ENCODE assay signal across 8 cellular contexts in genomic region chr3:195543642-195544536, GRCh38. TPM values are rescaled to one million over a fixed set of nuclear protein-coding genes. Genes with fewer than 3 reads are reported as not detected.
DNase-seq lines count a peak whose midpoint lies in the region; ATAC-seq, FAIRE-seq and TF ChIP-seq lines count a peak whose summit lies in the region.

No MANE protein-coding gene starts in this region.

- no peaks in the 10 kb centered on the region for H3K27me3 Mint-ChIP-seq in activated CD8-positive, alpha-beta memory T cell treated with anti-CD3 and anti-CD28 coated beads, Interleukin-2, amount 10 ng/mL, durations not matched to agents 7 days and 5 days
- H3K27me3 Mint-ChIP-seq in naive thymus-derived CD8-positive, alpha-beta T cell = no peaks in the 10 kb centered on the region

- no peaks in the 10 kb centered on the region for H3K9me3 Mint-ChIP-seq in activated CD8-positive, alpha-beta memory T cell treated with anti-CD3 and anti-CD28 coated beads, Interleukin-2, amount 10 ng/mL, durations not matched to agents 7 days and 5 days (ENCODE audit: low read depth)
- H3K9me3 Mint-ChIP-seq in naive thymus-derived CD8-positive, alpha-beta T cell = no peaks in the 10 kb centered on the region

- H3K27ac Mint-ChIP-seq in activated CD8-positive, alpha-beta memory T cell treated with anti-CD3 and anti-CD28 coated beads, Interleukin-2, amount 10 ng/mL, durations not matched to agents 7 days and 5 days = peak overlapping the region; percentile 82
- H3K27ac Mint-ChIP-seq in naive thymus-derived CD8-positive, alpha-beta T cell = peak overlapping the region; percentile 95 to 100 (median 96)

- H3K79me1 ChIP-seq in H1 (ENCODE audit: low read depth, low read length) = peaks cover 2% of the 10 kb centered on the region; the same call in 1 of the 2 replicates

- H3K4me2 ChIP-seq in OCI-LY3 (ENCODE audit: low read length) (peak overlapping the region; percentile 77), H1 (ENCODE audit: insufficient read depth in 1 of 2, low read depth in 2 of 2, low read length in 2 of 2) (peak overlapping the region; percentile 54 to 89)

- peaks cover 74% of the 10 kb centered on the region for H3K4me1 Mint-ChIP-seq in activated CD8-positive, alpha-beta memory T cell treated with anti-CD3 and anti-CD28 coated beads, Interleukin-2, amount 10 ng/mL, durations not matched to agents 7 days and 5 days
- H3K4me1 Mint-ChIP-seq in naive thymus-derived CD8-positive, alpha-beta T cell = peaks cover 52 to 79% (median 74%) of the 10 kb centered on the region in 4 donors

- H3K9ac ChIP-seq in OCI-LY3 (ENCODE audit: low read length) = peak overlapping the region; percentile 83
- peak overlapping the region in 3 of 4 experiments; percentile 27 to 59 (median 37); a peak in 4 of 7 replicates for H3K9ac ChIP-seq in H1 (replicated peaks in 1 of 4; ENCODE audit: extremely low read depth in 1 of 4, low read depth in 3 of 4, low read length in 3 of 4)

- peaks cover 15% of the 10 kb centered on the region for H3K36me3 Mint-ChIP-seq in activated CD8-positive, alpha-beta memory T cell treated with anti-CD3 and anti-CD28 coated beads, Interleukin-2, amount 10 ng/mL, durations not matched to agents 7 days and 5 days
- H3K36me3 Mint-ChIP-seq in naive thymus-derived CD8-positive, alpha-beta T cell = peaks cover 2 to 16% (median 4%) of the 10 kb centered on the region in 3 donors

- H4K5ac ChIP-seq in H1 (ENCODE audit: insufficient read length, low read depth, low read length) = no peak overlapping the region

- peak; percentile 0 for ATAC-seq in activated CD8-positive, alpha-beta memory T cell treated with anti-CD3 and anti-CD28 coated beads, Interleukin-2, amount 10 ng/mL, durations not matched to agents 7 days and 5 days
- ATAC-seq in naive thymus-derived CD8-positive, alpha-beta T cell = peak; percentile 6 to 17
- no peak for ATAC-seq in GM21390 (IDR thresholded peaks at IDR 0.05; ENCODE audit: unreplicated experiment)

- H3K4ac ChIP-seq in H1 (replicated peaks; ENCODE audit: insufficient read length, low read depth, low read length) = no peak overlapping the region

- peaks cover 42% of the 10 kb centered on the region for H3K79me2 ChIP-seq in OCI-LY3 (ENCODE audit: low read length)
- peaks cover 0 to 31% of the 10 kb centered on the region in 2 experiments; a peak in 2 of 4 replicates for H3K79me2 ChIP-seq in H1 (ENCODE audit: control insufficient read depth in 1 of 2, insufficient read depth in 2 of 2, low read length in 2 of 2)

- TF ChIP-seq POLR2A in H1 (IDR thresholded peaks at IDR 0.05; ENCODE audit: control extremely low read depth in 1 of 2, low read depth in 2 of 2, low read length in 2 of 2) = no peak

- H3K27me3 ChIP-seq in OCI-LY3 (ENCODE audit: low read depth, low read length) = peaks cover 14% of the 10 kb centered on the region; the same call in 1 of the 2 replicates
- peaks cover 1 to 16% (median 13%) of the 10 kb centered on the region in 4 experiments; a peak in 6 of 7 replicates for H3K27me3 ChIP-seq in H1 (replicated peaks in 1 of 4; ENCODE audit: control insufficient read depth in 3 of 4, extremely low read depth in 1 of 4, insufficient read depth in 3 of 4, low read length in 3 of 4)

- no peak overlapping the region for H4K8ac ChIP-seq in H1 (ENCODE audit: extremely low read depth, insufficient read depth, low read length)

- CTCF ChIA-PET in activated CD8-positive, alpha-beta memory T cell treated with anti-CD3 and anti-CD28 coated beads, Interleukin-2, amount 10 ng/mL, durations not matched to agents 7 days and 5 days (lab: Charles Lee) = interaction anchor here (0.6 to 12.1 kb wide), 4 partner anchors 13 to 283 kb away, joined by 3 to 115 read pairs (median 14); partner anchors contain the start of gene XXYLT1
- CTCF ChIA-PET in H1 (lab: Charles Lee; ENCODE audit: partially characterized antibody) = interaction anchor here (0.8 to 3.6 kb wide), 3 partner anchors 10 to 273 kb away, joined by 3 to 14 read pairs (median 5); partner anchors contain the start of gene XXYLT1

- H3K4me3 Mint-ChIP-seq in activated CD8-positive, alpha-beta memory T cell treated with anti-CD3 and anti-CD28 coated beads, Interleukin-2, amount 10 ng/mL, durations not matched to agents 7 days and 5 days = peak overlapping the region; percentile 96
- peak overlapping the region; percentile 89 to 96 (median 94) for H3K4me3 Mint-ChIP-seq in naive thymus-derived CD8-positive, alpha-beta T cell

- H3K14ac ChIP-seq in H1 (ENCODE audit: insufficient read length) = no peak overlapping the region

- H2AFZ ChIP-seq in OCI-LY3 (ENCODE audit: low read depth, low read length) = peak overlapping the region; percentile 77
- peak overlapping the region; percentile 60 for H2AFZ ChIP-seq in H1 (ENCODE audit: low read length)

- H3K23me2 ChIP-seq in H1 (ENCODE audit: low read depth, low read length) = peaks cover 3% of the 10 kb centered on the region

- no peak for DNase-seq in activated CD8-positive, alpha-beta memory T cell treated with anti-CD3 and anti-CD28 coated beads, Interleukin-2, amount 10 ng/mL, durations not matched to agents 7 days and 5 days
- DNase-seq in activated CD8-positive, alpha-beta memory T cell treated with anti-CD3 and anti-CD28 coated beads, Interleukin-2, amount 50 U/mL, for 4 hours = no peak
- DNase-seq in H1 (ENCODE audit: low read depth in 1 of 2, low spot score in 2 of 2) (peak in 1 of 2 experiments; percentile 72), NCI-H2171 (lab: John Stamatoyannopoulos, UW) (no peak)
- peak in 3 of 10 donors; percentile 13 to 69 (median 26) for DNase-seq in naive thymus-derived CD8-positive, alpha-beta T cell
- no peak for DNase-seq in central memory CD4-positive, alpha-beta T cell

- H2BK20ac ChIP-seq in H1 (ENCODE audit: low read length) = 0 out of 2 replicates have a peak overlapping the region, but pooled peaks have one; percentile 15

- H2BK15ac ChIP-seq in H1 (ENCODE audit: low read length) = no peak overlapping the region

- H3K23ac ChIP-seq in H1 (ENCODE audit: insufficient read length) = no peak overlapping the region

- H4K20me1 ChIP-seq in OCI-LY3 (ENCODE audit: insufficient read depth, low read length) (peaks cover 30% of the 10 kb centered on the region), H1 (replicated peaks in 1 of 2; ENCODE audit: control insufficient read depth in 1 of 2, insufficient read depth in 2 of 2, low read length in 2 of 2) (no peaks in the 10 kb centered on the region)

- peak overlapping the region; percentile 79; the same call in 1 of the 2 replicates for H3K18ac ChIP-seq in H1 (ENCODE audit: extremely low read depth, low read length)

- no peak overlapping the region for H3K56ac ChIP-seq in H1 (replicated peaks; ENCODE audit: insufficient read length, low read depth, low read length)

- no peak overlapping the region for H4K91ac ChIP-seq in H1 (replicated peaks; ENCODE audit: insufficient read length, low read length)

- peaks cover 27% of the 10 kb centered on the region for H3K4me1 ChIP-seq in OCI-LY3 (ENCODE audit: low read length)
- H3K4me1 ChIP-seq in H1 (replicated peaks in 1 of 4; ENCODE audit: control insufficient read depth in 3 of 4, insufficient read depth in 4 of 4, low read length in 3 of 4) = peaks cover 2 to 13% (median 4%) of the 10 kb centered on the region in 4 experiments; a peak in 5 of 7 replicates

- no peak overlapping the region for H2BK120ac ChIP-seq in H1 (replicated peaks; ENCODE audit: low read depth, low read length)

- H3K36me3 ChIP-seq in OCI-LY3 (replicated peaks; ENCODE audit: low read depth, low read length) (peaks cover 7% of the 10 kb centered on the region), H1 (ENCODE audit: control insufficient read depth in 2 of 4, insufficient read depth in 4 of 4, low read length in 3 of 4) (no peaks in the 10 kb centered on the region)

- H3K4me3 ChIP-seq in OCI-LY3 (ENCODE audit: low read length) (peak overlapping the region; percentile 87), H1 (ENCODE audit: extremely low read depth in 1 of 4, insufficient read depth in 2 of 4, low read depth in 3 of 4, low read length in 4 of 4) (peak overlapping the region; percentile 70 to 88 (median 82))

- no peak overlapping the region for H3K27ac ChIP-seq in OCI-LY3 (ENCODE audit: low read length)
- no peak overlapping the region for H3K27ac ChIP-seq in H1 (ENCODE audit: low read depth, low read length)

- POLR2A ChIA-PET in H1 (lab: Charles Lee; ENCODE audit: partially characterized antibody) = interaction anchor here (0.6 to 2.1 kb wide), 9 partner anchors 8 to 761 kb away, joined by 3 to 15 read pairs (median 5); partner anchors contain the start of gene XXYLT1
- POLR2A ChIA-PET in naive thymus-derived CD8-positive, alpha-beta T cell (lab: Charles Lee) = interaction anchor here (0.8 to 7.4 kb wide), 17 partner anchors 7 to 1147 kb away, joined by 3 to 119 read pairs (median 5); partner anchors contain the start of genes ACAP2, LSG1, TNK2 and XXYLT1

- H2AK5ac ChIP-seq in H1 (ENCODE audit: low read depth, low read length) = no peak overlapping the region

- TF ChIP-seq CTCF in OCI-LY3 (IDR thresholded peaks at IDR 0.05; ENCODE audit: low read depth, low read length) (no peak), H1 (IDR thresholded peaks at IDR 0.05; ENCODE audit: control extremely low read depth in 1 of 3, insufficient read depth in 1 of 3, low read depth in 1 of 3, low read length in 3 of 3) (no peak)

- no peak overlapping the region for H2BK5ac ChIP-seq in H1 (ENCODE audit: low read depth, low read length)

- 0 out of 2 replicates have a peak overlapping the region, but pooled peaks have one; percentile 56 for H2BK12ac ChIP-seq in H1 (ENCODE audit: low read depth, low read length)

- no peak for TF ChIP-seq EP300 in H1 (IDR thresholded peaks at IDR 0.05; ENCODE audit: borderline replicate concordance in 1 of 2, low read depth in 2 of 2, low read length in 2 of 2)

- 28% methylated on average over 32 of the region's 32 CpGs; no CpG with 5 or more reads in 1 of the 2 experiments for WGBS in H1 (ENCODE audit: extremely low coverage in 1 of 2, insufficient coverage in 1 of 2, insufficient read length in 1 of 2, insufficient replicate concordance in 2 of 2, low coverage in 1 of 2, low lambda C conversion rate in 2 of 2, missing lambda C conversion rate in 1 of 2), 2 experiments

- no peaks in the 10 kb centered on the region for H3K9me3 ChIP-seq in OCI-LY3 (ENCODE audit: insufficient read depth, low read length)
- no peaks in the 10 kb centered on the region for H3K9me3 ChIP-seq in H1 (ENCODE audit: insufficient read depth in 2 of 2, low read depth in 1 of 2, low read length in 1 of 2)

- TF ChIP-seq RAD21 in H1 (IDR thresholded peaks at IDR 0.05 in 1 of 2, conservative IDR thresholded peaks at IDR 0.05 in 1 of 2; ENCODE audit: low read depth in 2 of 2, low read length in 2 of 2) = no peak

- FAIRE-seq in H1 (lab: Jason Lieb, UNC) = no peak

RNA-seq across cellular contexts. Expression of gene PPP1R2, which starts 0.8 kb away (rescaled TPM):
- 10 to 100 TPM; 72.0 to 91.8 TPM for total RNA-seq in activated CD8-positive, alpha-beta memory T cell treated with anti-CD3 and anti-CD28 coated beads, Interleukin-2, amount 10 ng/mL, durations not matched to agents 7 days and 5 days
- 26.5 and 27.4 TPM in 2 replicates for total RNA-seq in H1 (2021; fragmentation: NEBNext Ultra II Directional; extraction: Animal tissue kit (Norgen Biotek cat#: 25700))
- 14.0 and 20.5 TPM in 2 replicates for polyA plus RNA-seq in H1 (2011; rRNA removed)
- polyA plus RNA-seq in H1 (2011; cell fraction: cytosol; rRNA removed) = 13.0 TPM
- 21.5 TPM for polyA plus RNA-seq in H1 (2011; cell fraction: nucleus; rRNA removed)
- polyA plus RNA-seq in H1 (2012, experiment 1 of 2) = 10.1 to 15.9 TPM (median 11.8 TPM) in 4 replicates
- polyA plus RNA-seq in H1 (2012, experiment 2 of 2) = 2.5 TPM
- 16.2 TPM for polyA plus RNA-seq in H1 (2013, experiment 1 of 2)
- polyA plus RNA-seq in H1 (2013, experiment 2 of 2) = 14.9 TPM
- polyA minus RNA-seq in H1 (2011; rRNA and poly(A)+ RNA removed) = 14.0 and 20.4 TPM in 2 replicates
- polyA minus RNA-seq in H1 (2011; cell fraction: cytosol; rRNA and poly(A)+ RNA removed) = 19.8 TPM
- polyA minus RNA-seq in H1 (2011; cell fraction: nucleus; rRNA and poly(A)+ RNA removed) = 33.3 TPM
- total RNA-seq in naive thymus-derived CD8-positive, alpha-beta T cell = 100 to 1,000 TPM; 140 to 147 TPM
- 100 to 1,000 TPM; 244 to 265 (median 245) TPM for polyA plus RNA-seq in naive thymus-derived CD8-positive, alpha-beta T cell

RNA-seq across cellular contexts. Expression of gene APOD, which starts 39.9 kb away (rescaled TPM):
- total RNA-seq in activated CD8-positive, alpha-beta memory T cell treated with anti-CD3 and anti-CD28 coated beads, Interleukin-2, amount 10 ng/mL, durations not matched to agents 7 days and 5 days = 1 to 10 TPM in 1 of 2 experiments, not detected in 1; 9.3 TPM
- total RNA-seq in H1 (2021; fragmentation: NEBNext Ultra II Directional; extraction: Animal tissue kit (Norgen Biotek cat#: 25700)) = not detected in 2 replicates
- not detected in 2 replicates for polyA plus RNA-seq in H1 (2011; rRNA removed)
- not detected for polyA plus RNA-seq in H1 (2011; cell fraction: cytosol; rRNA removed)
- polyA plus RNA-seq in H1 (2011; cell fraction: nucleus; rRNA removed) = not detected
- polyA plus RNA-seq in H1 (2012, experiment 1 of 2) = not detected in 4 replicates
- polyA plus RNA-seq in H1 (2012, experiment 2 of 2) = not detected
- 0.12 TPM for polyA plus RNA-seq in H1 (2013, experiment 1 of 2)
- polyA plus RNA-seq in H1 (2013, experiment 2 of 2) = 0.26 TPM
- polyA minus RNA-seq in H1 (2011; rRNA and poly(A)+ RNA removed) = 0.20 TPM in 1 of 2 replicates, not detected in the other
- not detected for polyA minus RNA-seq in H1 (2011; cell fraction: cytosol; rRNA and poly(A)+ RNA removed)
- not detected for polyA minus RNA-seq in H1 (2011; cell fraction: nucleus; rRNA and poly(A)+ RNA removed)
- not detected for total RNA-seq in naive thymus-derived CD8-positive, alpha-beta T cell
- polyA plus RNA-seq in naive thymus-derived CD8-positive, alpha-beta T cell = not detected
